12 cellular contexts compared by ENCODE assay signal in genomic region chr13:89514534-89515312, GRCh38.
DNase-seq lines count a peak whose midpoint lies in the region; ATAC-seq, FAIRE-seq and TF ChIP-seq lines count a peak whose summit lies in the region.
"Had no signal": no experiment of that assay in that cellular context is flagged by ENCODE, and none has a peak within 500 bp of the region (broad histone marks: within the 10 kb centered on the region; RNA-seq: fewer than 3 reads in every experiment).

No MANE protein-coding gene starts in this region.

- H3K9me3 ChIP-seq in kidney (ENCODE audit: control insufficient read depth in 1 of 2, low read length in 2 of 2) (no peaks in the 10 kb centered on the region), ascending aorta (no peaks in the 10 kb centered on the region)

- H3K4me3 ChIP-seq in kidney (ENCODE audit: low read length in 2 of 2) (no peak overlapping the region), ascending aorta (no peak overlapping the region)

- H3K4me1 ChIP-seq in kidney (ENCODE audit: control insufficient read depth in 1 of 2, insufficient read depth in 1 of 2, low read depth in 1 of 2, low read length in 2 of 2) (peaks cover 0 to 14% of the 10 kb centered on the region in 2 donors), ascending aorta (no peaks in the 10 kb centered on the region)
- H3K4me1 ChIP-seq: parathyroid adenoma had no signal

- in situ Hi-C loops in ACHN (cut with HindIII; ENCODE audit: low pct_ligation_motif_present, low pct_unique_long_range_greater_than_20kb, low sequenced_read_pairs) (no loop called here), G401 (cut with HindIII; ENCODE audit: low sequenced_read_pairs) (no loop called here)

- ATAC-seq in GM18498 (IDR thresholded peaks at IDR 0.05; ENCODE audit: unreplicated experiment) (no peak), GM18861 (IDR thresholded peaks at IDR 0.05; ENCODE audit: unreplicated experiment) (no peak)

- no peak overlapping the region for H3K9ac ChIP-seq in kidney (ENCODE audit: low read length in 2 of 2)
- H3K9ac ChIP-seq: parathyroid adenoma had no signal

- TF ChIP-seq CTCF in kidney (IDR thresholded peaks at IDR 0.05; ENCODE audit: borderline replicate concordance, extremely low read depth, insufficient read depth) = no peak
- TF ChIP-seq CTCF in ascending aorta (IDR thresholded peaks at IDR 0.05) = no peak

- H3K27ac ChIP-seq in kidney (ENCODE audit: low read depth in 2 of 2, low read length in 2 of 2) (peak overlapping the region; percentile 30 to 64), ascending aorta (no peak overlapping the region)
- H3K27ac ChIP-seq: parathyroid adenoma had no signal

- no peaks in the 10 kb centered on the region for H3K27me3 ChIP-seq in ascending aorta

- intact Hi-C loops in kidney (cut with DNase I) (no loop called here), ascending aorta (cut with DNase I) (no loop called here)

- DNase-seq in ACHN = peak; percentile 92
- DNase-seq in M059J (ENCODE audit: low read depth) = peak; percentile 20
- DNase-seq in amniotic epithelial cell (ENCODE audit: low read depth) = peak; percentile 89
- DNase-seq in kidney = no peak
- no peak for DNase-seq in G401 (ENCODE audit: low spot score)
- no peak for DNase-seq in ascending aorta (ENCODE audit: low spot score in 2 of 2)
- DNase-seq: activated B cell treated with CpG ODN at 0.5 μM for 24 hours; CD4-positive, CD25-positive, alpha-beta regulatory T cell; stimulated activated naive CD4-positive, alpha-beta T cell treated with Interleukin-2 at 50 U/mL for 16 hours had no signal

- FAIRE-seq in kidney (lab: Jason Lieb, UNC) = no peak

- H3K36me3 ChIP-seq in kidney (ENCODE audit: control insufficient read depth in 1 of 2, insufficient read depth in 2 of 2, low read length in 2 of 2) = no peaks in the 10 kb centered on the region
- H3K36me3 ChIP-seq in ascending aorta = no peaks in the 10 kb centered on the region

Comparison
In these comparisons a context has a peak if more than half of its experiments do, and no peak if none do; other contexts are left out.
1. DNase-seq: peak in ACHN (single experiment), M059J (single experiment) and amniotic epithelial cell (single experiment); none in kidney (single experiment), G401 (single experiment) and ascending aorta (0 of 2).
2. H3K27ac ChIP-seq: peak in kidney (2 of 2); none in ascending aorta (0 of 2).